ENCODE assay signal across 1 cellular context in the genomic region with DNA sequence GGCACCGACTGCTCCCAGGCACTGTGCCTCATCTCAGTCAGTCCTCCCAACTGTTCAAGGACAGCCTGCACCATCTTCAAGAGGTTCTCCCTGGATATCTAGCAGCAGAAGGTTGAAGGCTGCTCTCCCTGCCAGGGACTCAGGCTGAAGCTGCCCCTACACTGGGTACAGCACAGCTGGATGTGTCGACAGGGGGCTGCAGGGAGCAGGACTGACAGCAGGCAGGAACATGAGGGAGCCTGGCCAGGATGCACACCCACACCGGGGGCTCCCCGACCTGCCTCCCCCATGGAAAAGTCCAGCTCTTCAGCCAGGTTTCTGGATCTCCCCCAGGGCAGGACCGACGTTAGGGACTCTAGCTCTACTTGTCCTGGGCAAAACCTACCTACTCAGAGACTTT.
TF ChIP-seq lines count a peak whose summit lies in the region.

No MANE protein-coding gene starts in this region.

TF ChIP-seq in IMR-90, 13 proteins besides CTCF, POLR2A, EP300 and RAD21:
- no peak for TF ChIP-seq CHD1 (IDR thresholded peaks at IDR 0.05; ENCODE audit: low read depth, low read length)
- no peak for TF ChIP-seq SMC3 (IDR thresholded peaks at IDR 0.05; ENCODE audit: low read depth, low read length)
- no peak for TF ChIP-seq RFX5 (IDR thresholded peaks at IDR 0.05; ENCODE audit: low read depth, low read length)
- TF ChIP-seq, protein P1, sequence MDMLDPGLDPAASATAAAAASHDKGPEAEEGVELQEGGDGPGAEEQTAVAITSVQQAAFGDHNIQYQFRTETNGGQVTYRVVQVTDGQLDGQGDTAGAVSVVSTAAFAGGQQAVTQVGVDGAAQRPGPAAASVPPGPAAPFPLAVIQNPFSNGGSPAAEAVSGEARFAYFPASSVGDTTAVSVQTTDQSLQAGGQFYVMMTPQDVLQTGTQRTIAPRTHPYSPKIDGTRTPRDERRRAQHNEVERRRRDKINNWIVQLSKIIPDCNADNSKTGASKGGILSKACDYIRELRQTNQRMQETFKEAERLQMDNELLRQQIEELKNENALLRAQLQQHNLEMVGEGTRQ (IDR thresholded peaks at IDR 0.05; ENCODE audit: low read depth, low read length), result no peak
- no peak for TF ChIP-seq MXI1 (IDR thresholded peaks at IDR 0.05; ENCODE audit: borderline replicate concordance, low read depth, low read length)
- TF ChIP-seq, protein P2, sequence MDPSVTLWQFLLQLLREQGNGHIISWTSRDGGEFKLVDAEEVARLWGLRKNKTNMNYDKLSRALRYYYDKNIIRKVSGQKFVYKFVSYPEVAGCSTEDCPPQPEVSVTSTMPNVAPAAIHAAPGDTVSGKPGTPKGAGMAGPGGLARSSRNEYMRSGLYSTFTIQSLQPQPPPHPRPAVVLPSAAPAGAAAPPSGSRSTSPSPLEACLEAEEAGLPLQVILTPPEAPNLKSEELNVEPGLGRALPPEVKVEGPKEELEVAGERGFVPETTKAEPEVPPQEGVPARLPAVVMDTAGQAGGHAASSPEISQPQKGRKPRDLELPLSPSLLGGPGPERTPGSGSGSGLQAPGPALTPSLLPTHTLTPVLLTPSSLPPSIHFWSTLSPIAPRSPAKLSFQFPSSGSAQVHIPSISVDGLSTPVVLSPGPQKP (IDR thresholded peaks at IDR 0.05; ENCODE audit: borderline replicate concordance, low read depth, low read length), result no peak
- no peak for TF ChIP-seq BHLHE40 (IDR thresholded peaks at IDR 0.05; ENCODE audit: low read depth, low read length)
- no peak for TF ChIP-seq NFE2L2 (IDR thresholded peaks at IDR 0.05; ENCODE audit: low read depth, low read length)
- TF ChIP-seq RCOR1 (IDR thresholded peaks at IDR 0.05; ENCODE audit: insufficient replicate concordance, low read length), result no peak
- no peak for TF ChIP-seq FOS (IDR thresholded peaks at IDR 0.05; ENCODE audit: low read depth, low read length)
